In the genomic region with DNA sequence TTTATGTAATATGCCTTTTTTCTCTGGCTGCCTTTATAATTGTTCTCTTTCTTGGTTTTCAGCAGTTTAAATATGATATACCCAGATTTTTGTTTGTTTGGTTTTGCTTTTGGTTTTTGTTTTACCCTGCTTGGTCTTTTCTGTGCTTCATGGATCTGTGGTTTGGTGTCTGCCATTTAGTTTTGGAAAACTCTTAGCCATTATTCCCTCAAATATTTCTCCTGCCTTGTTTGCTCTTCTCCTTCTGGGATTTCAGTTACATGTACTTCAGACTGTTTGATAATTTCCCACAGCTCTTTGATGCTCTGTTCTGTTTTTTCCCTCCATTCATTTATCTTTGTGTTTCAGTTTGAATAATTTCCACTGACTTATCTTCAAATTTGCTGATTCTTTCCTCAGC, we compare ENCODE assay signal across 26 cellular contexts.
"Had no signal": no experiment of that assay in that cellular context is flagged by ENCODE, and none has a peak within 500 bp of the region (broad histone marks: within the 10 kb centered on the region; RNA-seq: fewer than 3 reads in every experiment).

No MANE protein-coding gene starts in this region.

- H3K79me2 ChIP-seq: parathyroid adenoma had no signal

- H3K4me2 ChIP-seq: neural progenitor cell had no signal

- H3K9ac ChIP-seq: neural progenitor cell, parathyroid adenoma had no signal

- ATAC-seq: natural killer cell; psoas muscle; right cardiac atrium; right lobe of liver; stimulated activated effector memory CD8-positive, alpha-beta T cell treated with anti-CD3 and anti-CD28 coated beads, Interleukin-12 subunit alpha, Interleukin-12 subunit beta, amount 100 ng/mL, for 72 hours; stimulated activated naive B cell treated with anti-CD40 and anti-IgM and Interleukin-4, amounts not matched to agents 10 μg/mL and 1 μg/mL and 100 μg/mL, for 72 hours had no signal

- H3K4me1 ChIP-seq: neural progenitor cell, parathyroid adenoma, psoas muscle, right lobe of liver, sigmoid colon, stomach, thyroid gland, tibial nerve, upper lobe of left lung, vagina had no signal

- H3K27me3 ChIP-seq: neural progenitor cell, ovary, right lobe of liver, sigmoid colon, stomach, thyroid gland, tibial nerve, upper lobe of left lung, vagina had no signal

- H3K9me3 ChIP-seq: ovary, right lobe of liver, sigmoid colon, thoracic aorta, thyroid gland had no signal

- H3K36me3 ChIP-seq: neural progenitor cell, ovary, right lobe of liver, sigmoid colon, stomach, thoracic aorta, thyroid gland, tibial nerve, upper lobe of left lung, vagina had no signal

- DNase-seq: natural killer cell; occipital lobe; ovary; posterior cingulate gyrus; psoas muscle; right cardiac atrium; right lobe of liver; sigmoid colon; small intestine; stimulated activated CD4-positive, alpha-beta T cell treated with anti-CD3 and anti-CD28 coated beads, Interleukin-15, amount 100 ng/mL, for 24 hours; stimulated activated CD4-positive, alpha-beta T cell treated with anti-CD3 and anti-CD28 coated beads, Interleukin-2, amount 100 ng/mL, for 24 hours; stimulated activated CD4-positive, alpha-beta T cell treated with anti-CD3 and anti-CD28 coated beads, Interleukin-2, amount 100 ng/mL, for 48 hours; stimulated activated CD4-positive, alpha-beta T cell treated with anti-CD3 and anti-CD28 coated beads, Interleukin-4, amount 100 ng/mL, for 24 hours; stimulated activated naive B cell treated with anti-CD40 and anti-IgM and Interleukin-4, amounts not matched to agents 10 μg/mL and 1 μg/mL and 100 μg/mL, for 72 hours; stimulated activated naive CD4-positive, alpha-beta T cell treated with Interleukin-2 at 50 U/mL for 16 hours; stomach; thyroid gland; trophoblast cell; upper lobe of left lung had no signal

- FAIRE-seq: small intestine, urothelium cell line had no signal

- H3K27ac ChIP-seq: neural progenitor cell, ovary, parathyroid adenoma, psoas muscle, right lobe of liver, sigmoid colon, stomach, thoracic aorta, thyroid gland, tibial nerve, upper lobe of left lung, vagina had no signal

- H3K4me3 ChIP-seq: neural progenitor cell, ovary, psoas muscle, right lobe of liver, sigmoid colon, stomach, thoracic aorta, thyroid gland, tibial nerve, upper lobe of left lung, vagina had no signal

- H2AFZ ChIP-seq: neural progenitor cell, parathyroid adenoma had no signal
